ENCODE assay signal across 2 cellular contexts in genomic region chr2:233055362-233055761, GRCh38.
TF ChIP-seq lines count a peak whose summit lies in the region.

No MANE protein-coding gene starts in this region.

TF ChIP-seq in HEK293, 187 proteins besides CTCF, POLR2A, EP300 and RAD21:
- 0 out of 2 replicates have a peak, but pooled peaks have one; percentile 19 for TF ChIP-seq ZNF366 (tag by site-specific recombination; conservative IDR thresholded peaks at IDR 0.05)
- no peak for TF ChIP-seq ZNF140 (tag by site-specific recombination; IDR thresholded peaks at IDR 0.05)

TF ChIP-seq in K562, 482 proteins besides CTCF, POLR2A, EP300 and RAD21:
- TF ChIP-seq BCOR (IDR thresholded peaks at IDR 0.05) (0 out of 2 replicates have a peak, but pooled peaks have one; percentile 5), GATAD2B (IDR thresholded peaks at IDR 0.05; ENCODE audit: borderline replicate concordance) (0 out of 2 replicates have a peak, but pooled peaks have one; percentile 56), TEAD2 (tag; IDR thresholded peaks at IDR 0.05) (no peak), DACH1 (IDR thresholded peaks at IDR 0.05; ENCODE audit: partially characterized antibody) (peak; percentile 86), GATA2 (CRISPR knock-in tag; IDR thresholded peaks at IDR 0.05) (peak; percentile 52; the same call in 1 of the 2 replicates)
